ENCODE assay signal across 23 cellular contexts in the genomic region with DNA sequence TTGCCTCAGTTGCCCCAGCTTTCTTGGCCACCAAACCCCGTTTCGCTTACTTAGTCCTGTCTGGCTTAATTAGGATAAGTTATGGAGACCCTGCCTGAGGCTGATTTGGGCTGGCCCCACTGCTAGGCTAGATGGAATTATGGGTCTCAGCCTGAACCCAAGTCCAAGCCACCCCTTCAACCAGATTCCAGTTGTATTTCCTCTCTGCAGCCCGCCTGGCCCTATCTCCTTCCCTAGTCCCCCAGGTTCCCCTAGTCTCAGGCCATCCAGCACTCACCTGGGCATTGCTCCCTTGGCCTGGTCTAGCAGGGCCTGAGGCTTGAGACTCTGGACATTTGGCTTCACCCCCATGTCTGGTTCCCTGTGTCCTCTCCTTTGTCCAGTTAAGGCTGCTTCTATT.
DNase-seq lines count a peak whose midpoint lies in the region; ATAC-seq and TF ChIP-seq lines count a peak whose summit lies in the region.
"Had no signal": no experiment of that assay in that cellular context is flagged by ENCODE, and none has a peak within 500 bp of the region (broad histone marks: within the 10 kb centered on the region; RNA-seq: fewer than 3 reads in every experiment).

No MANE protein-coding gene starts in this region.

- H3K4me3 Mint-ChIP-seq in activated T-helper 1 cell treated with anti-CD3 and anti-CD28 coated beads, Interleukin-12 subunit alpha, Interleukin-12 subunit beta, Interleukin-2, Interleukin-4 antibody, amounts not matched to agents 30 ng/mL and 10 ng/mL and 1 ng/mL, durations not matched to agents 14 hours and 24 hours and 36 hours, result no peak overlapping the region

- 94 to 97% methylated on average over 2 to 3 of the region's 3 CpGs for WGBS in esophagus squamous epithelium, 2 donors
- 100% methylated on average over 3 of the region's 3 CpGs for WGBS in smooth muscle cell (ENCODE audit: low lambda C conversion rate)

- no peak overlapping the region for H2AFZ ChIP-seq in smooth muscle cell (ENCODE audit: low read depth)

- no peak overlapping the region for H3K4me2 ChIP-seq in smooth muscle cell

- no peaks in the 10 kb centered on the region for H3K27me3 ChIP-seq in esophagus squamous epithelium
- H3K27me3 ChIP-seq in smooth muscle cell (ENCODE audit: low read depth), result no peaks in the 10 kb centered on the region
- H3K27me3 ChIP-seq in uterus, result no peaks in the 10 kb centered on the region
- H3K27me3 ChIP-seq: brain microvascular endothelial cell had no signal

- H3K27ac Mint-ChIP-seq in activated T-helper 1 cell treated with anti-CD3 and anti-CD28 coated beads, Interleukin-12 subunit alpha, Interleukin-12 subunit beta, Interleukin-2, Interleukin-4 antibody, amounts not matched to agents 30 ng/mL and 10 ng/mL and 1 ng/mL, durations not matched to agents 14 hours and 24 hours and 36 hours, result no peak overlapping the region
- H3K27ac Mint-ChIP-seq: progenitor cell of endocrine pancreas had no signal

- TF ChIP-seq CTCF in RWPE1 (conservative IDR thresholded peaks at IDR 0.05; ENCODE audit: low read depth) (no peak), esophagus squamous epithelium (IDR thresholded peaks at IDR 0.05) (no peak), smooth muscle cell (IDR thresholded peaks at IDR 0.05; ENCODE audit: borderline replicate concordance, insufficient read depth, poor library complexity, severe bottlenecking) (no peak), uterus (IDR thresholded peaks at IDR 0.05) (no peak)

- H3K4me1 Mint-ChIP-seq in activated T-helper 1 cell treated with anti-CD3 and anti-CD28 coated beads, Interleukin-12 subunit alpha, Interleukin-12 subunit beta, Interleukin-2, Interleukin-4 antibody, amounts not matched to agents 30 ng/mL and 10 ng/mL and 1 ng/mL, durations not matched to agents 14 hours and 24 hours and 36 hours (ENCODE audit: low read depth), result no peaks in the 10 kb centered on the region

- peaks cover 0 to 8% (median 0%) of the 10 kb centered on the region in 3 donors for H3K36me3 ChIP-seq in esophagus squamous epithelium
- no peaks in the 10 kb centered on the region for H3K36me3 ChIP-seq in smooth muscle cell (ENCODE audit: low read depth)
- H3K36me3 ChIP-seq in uterus, result no peaks in the 10 kb centered on the region
- H3K36me3 ChIP-seq: HAP-1 had no signal

- ATAC-seq in GM18520 (IDR thresholded peaks at IDR 0.05; ENCODE audit: unreplicated experiment) (no peak), HG03159 (IDR thresholded peaks at IDR 0.05; ENCODE audit: unreplicated experiment) (no peak)
- ATAC-seq: K562; left ventricle myocardium superior; stimulated activated naive CD8-positive, alpha-beta T cell treated with anti-CD3 and anti-CD28 coated beads, Interleukin-15, Interleukin-2, amounts not matched to agents 100 U/mL and 50 U/mL, for 24 hours had no signal

- H3K36me3 Mint-ChIP-seq in activated T-helper 1 cell treated with anti-CD3 and anti-CD28 coated beads, Interleukin-12 subunit alpha, Interleukin-12 subunit beta, Interleukin-2, Interleukin-4 antibody, amounts not matched to agents 30 ng/mL and 10 ng/mL and 1 ng/mL, durations not matched to agents 14 hours and 24 hours and 36 hours (ENCODE audit: low read depth), result no peaks in the 10 kb centered on the region

- CTCF ChIA-PET in RWPE1 (lab: Yijun Ruan, JAX), result interaction anchor here (1.2 to 4.5 kb wide), 3 partner anchors 8 to 77 kb away, joined by 3 to 22 read pairs (median 21); no protein-coding TSS in a partner anchor

- H3K27ac ChIP-seq in RWPE1, result peak overlapping the region; percentile 96
- H3K27ac ChIP-seq in esophagus squamous epithelium, result peak overlapping the region in 3 of 4 donors; percentile 46 to 96 (median 90)
- peak overlapping the region; percentile 12 for H3K27ac ChIP-seq in smooth muscle cell (ENCODE audit: low read depth)
- peak overlapping the region; percentile 89 to 96 for H3K27ac ChIP-seq in uterus
- H3K27ac ChIP-seq: brain microvascular endothelial cell had no signal

- H3K27me3 Mint-ChIP-seq in activated T-helper 1 cell treated with anti-CD3 and anti-CD28 coated beads, Interleukin-12 subunit alpha, Interleukin-12 subunit beta, Interleukin-2, Interleukin-4 antibody, amounts not matched to agents 30 ng/mL and 10 ng/mL and 1 ng/mL, durations not matched to agents 14 hours and 24 hours and 36 hours (ENCODE audit: insufficient read depth), result peaks cover 9% of the 10 kb centered on the region
- H3K27me3 Mint-ChIP-seq: progenitor cell of endocrine pancreas had no signal

- H4K20me1 ChIP-seq in smooth muscle cell (ENCODE audit: low read depth), result peaks cover 5% of the 10 kb centered on the region

- no peaks in the 10 kb centered on the region for H3K9me3 Mint-ChIP-seq in activated T-helper 1 cell treated with anti-CD3 and anti-CD28 coated beads, Interleukin-12 subunit alpha, Interleukin-12 subunit beta, Interleukin-2, Interleukin-4 antibody, amounts not matched to agents 30 ng/mL and 10 ng/mL and 1 ng/mL, durations not matched to agents 14 hours and 24 hours and 36 hours

- H3F3A ChIP-seq in smooth muscle cell (ENCODE audit: low read depth), result peaks cover 45% of the 10 kb centered on the region

- DNase-seq in RWPE1 (ENCODE audit: low spot score) (no peak), esophagus squamous epithelium (lab: John Stamatoyannopoulos, UW) (no peak), smooth muscle cell (lab: John Stamatoyannopoulos, UW; ENCODE audit: unreplicated experiment) (no peak), uterus (no peak)
- no peak for DNase-seq in activated T-helper 1 cell treated with anti-CD3 and anti-CD28 coated beads, Interleukin-12 subunit alpha, Interleukin-12 subunit beta, Interleukin-2, Interleukin-4 antibody, amounts not matched to agents 30 ng/mL and 10 ng/mL and 1 ng/mL, durations not matched to agents 14 hours and 24 hours and 36 hours (ENCODE audit: low spot score)
- DNase-seq: activated CD4-positive, alpha-beta T cell treated with anti-CD3 and anti-CD28 coated beads, Interleukin-2, amount 50 U/mL, for 1 hour; activated effector memory CD4-positive, alpha-beta T cell treated with Interleukin-2 at 50 U/mL for 16 hours; brain microvascular endothelial cell; cortex of kidney; GDM1; left ventricle myocardium superior; MM.1S; NCI-H1436; NCI-H2171 treated with DMSO at 0.1 percent for 48 hours; NCI-H526 treated with DMSO at 0.1 percent for 48 hours; RPMI8226; stimulated activated CD4-positive, alpha-beta T cell treated with anti-CD3 and anti-CD28 coated beads, Interleukin-4, amount 100 ng/mL, for 1 hour; stimulated activated naive CD8-positive, alpha-beta T cell treated with anti-CD3 and anti-CD28 coated beads, Interleukin-15, Interleukin-2, amounts not matched to agents 100 U/mL and 50 U/mL, for 24 hours had no signal

- H3K4me3 ChIP-seq in esophagus squamous epithelium, result no peak overlapping the region
- H3K4me3 ChIP-seq in smooth muscle cell, result no peak overlapping the region
- H3K4me3 ChIP-seq in uterus, result no peak overlapping the region
- H3K4me3 ChIP-seq: HAP-1, K562 had no signal

- POLR2A ChIA-PET in RWPE1 (lab: Yijun Ruan, JAX; ENCODE audit: low non-redundant PET), result no interaction called here

- TF ChIP-seq POLR2A in esophagus squamous epithelium (IDR thresholded peaks at IDR 0.05) (no peak), uterus (IDR thresholded peaks at IDR 0.05) (no peak)

- H3K4me1 ChIP-seq in esophagus squamous epithelium (peaks cover 46 to 95% (median 73%) of the 10 kb centered on the region in 3 donors), smooth muscle cell (ENCODE audit: low read depth) (peaks cover 60% of the 10 kb centered on the region), uterus (peaks cover 30 to 60% of the 10 kb centered on the region in 2 donors)
- H3K4me1 ChIP-seq: HAP-1 had no signal

- H3K9ac ChIP-seq in smooth muscle cell (ENCODE audit: low read depth), result no peak overlapping the region

- no peaks in the 10 kb centered on the region for H3K9me3 ChIP-seq in esophagus squamous epithelium
- no peaks in the 10 kb centered on the region for H3K9me3 ChIP-seq in smooth muscle cell (replicated peaks; ENCODE audit: low read depth)
- no peaks in the 10 kb centered on the region for H3K9me3 ChIP-seq in uterus
- H3K9me3 ChIP-seq: HAP-1 had no signal

- H3K79me2 ChIP-seq in smooth muscle cell (ENCODE audit: low read depth), result peaks cover 29% of the 10 kb centered on the region

- intact Hi-C loops in esophagus squamous epithelium (cut with DNase I) (no loop called here), uterus (cut with DNase I; ENCODE audit: low total_unique reads) (no loop called here)
- intact Hi-C loops in activated T-helper 1 cell treated with anti-CD3 and anti-CD28 coated beads, Interleukin-12 subunit alpha, Interleukin-12 subunit beta, Interleukin-2, Interleukin-4 antibody, amounts not matched to agents 30 ng/mL and 10 ng/mL and 1 ng/mL, durations not matched to agents 14 hours and 24 hours and 36 hours (cut with micrococcal nuclease), result no loop called here

Comparison
In these comparisons a context has a peak if more than half of its experiments do, and no peak if none do; other contexts are left out.
1. H3K27ac ChIP-seq: peak in every context shown above with its lines; median percentile 96 in RWPE1; 92 in uterus; 90 in esophagus squamous epithelium; 12 in smooth muscle cell.